In genomic region chr11:45654741-45655283, GRCh38 we compare ENCODE assay signal across 1 cellular context.
A peak's percentile ranks its signal among the peaks of the same experiment; 100 is the strongest.
TF ChIP-seq lines count a peak whose summit lies in the region.

No MANE protein-coding gene starts in this region.

TF ChIP-seq in HepG2, 621 proteins besides CTCF, POLR2A, EP300 and RAD21:
- TF ChIP-seq MAF1 (CRISPR knock-in tag; IDR thresholded peaks at IDR 0.05; ENCODE audit: borderline replicate concordance) (no peak), POGK (CRISPR knock-in tag; conservative IDR thresholded peaks at IDR 0.05) (0 out of 2 replicates have a peak, but pooled peaks have one; percentile 19)
TF ChIP-seq in HepG2: peak in this region for 1.
